10 cellular contexts compared by ENCODE assay signal in the genomic region with DNA sequence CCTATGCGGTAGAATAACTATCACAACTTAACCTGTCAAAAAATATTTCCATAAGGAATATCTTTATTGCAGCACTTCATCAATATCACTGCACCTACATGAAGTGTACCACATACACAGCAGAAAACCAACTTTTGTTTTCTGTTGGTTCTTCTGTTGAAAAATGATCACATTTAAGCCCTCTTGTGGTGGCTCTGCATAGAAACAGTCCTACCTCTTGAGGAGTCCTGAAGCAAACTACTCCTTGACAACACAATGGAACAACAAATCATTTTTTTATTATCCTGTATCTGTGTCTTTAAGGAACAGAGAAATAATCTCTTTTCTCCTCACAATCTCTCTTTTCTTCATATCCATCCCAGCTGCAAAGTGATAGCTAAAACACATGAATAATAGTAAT. TPM values are rescaled to one million over a fixed set of nuclear protein-coding genes. Genes with fewer than 3 reads are reported as not detected.
DNase-seq lines count a peak whose midpoint lies in the region; ATAC-seq, FAIRE-seq and TF ChIP-seq lines count a peak whose summit lies in the region.
"Had no signal": no experiment of that assay in that cellular context is flagged by ENCODE, and none has a peak within 500 bp of the region (broad histone marks: within the 10 kb centered on the region; RNA-seq: fewer than 3 reads in every experiment).

No MANE protein-coding gene starts in this region.

- no peaks in the 10 kb centered on the region for H3K9me1 ChIP-seq in keratinocyte (ENCODE audit: control insufficient read depth, extremely low read depth, insufficient read depth, low read length)

- POLR2A ChIA-PET in activated CD8-positive, alpha-beta T cell treated with anti-CD3 and anti-CD28 coated beads, Interleukin-2, amount 10 ng/mL, durations not matched to agents 7 days and 5 days (lab: Charles Lee) = no interaction called here

- no peaks in the 10 kb centered on the region for H4K20me1 ChIP-seq in keratinocyte (ENCODE audit: control insufficient read depth, extremely low read depth, insufficient read depth, low read length)

- H3K27ac Mint-ChIP-seq in activated CD8-positive, alpha-beta T cell treated with anti-CD3 and anti-CD28 coated beads, Interleukin-2, amount 10 ng/mL, durations not matched to agents 7 days and 5 days = no peak overlapping the region
- H3K27ac Mint-ChIP-seq: activated T-cell treated with anti-CD3 and anti-CD28 coated beads, Interleukin-2, amount 50 U/mL, for 72 hours; naive B cell had no signal

- H3K36me3 Mint-ChIP-seq in activated CD8-positive, alpha-beta T cell treated with anti-CD3 and anti-CD28 coated beads, Interleukin-2, amount 10 ng/mL, durations not matched to agents 7 days and 5 days (ENCODE audit: low read depth) = no peaks in the 10 kb centered on the region
- H3K36me3 Mint-ChIP-seq: naive B cell had no signal

- no peak overlapping the region for H3K4me2 ChIP-seq in keratinocyte (ENCODE audit: control insufficient read depth, extremely low read depth, insufficient read depth, low read depth, low read length)

- no peak overlapping the region for H3K9ac ChIP-seq in SK-N-MC (ENCODE audit: insufficient read length)
- no peak overlapping the region for H3K9ac ChIP-seq in keratinocyte (ENCODE audit: control insufficient read depth, extremely low read depth, insufficient read depth, low read length)

- H3K27ac ChIP-seq in SK-N-MC = no peak overlapping the region
- H3K27ac ChIP-seq in keratinocyte (ENCODE audit: control insufficient read depth, insufficient read depth, low read length) = no peak overlapping the region

- H3K9me3 ChIP-seq in SK-N-MC (ENCODE audit: low read depth, low read length) = no peaks in the 10 kb centered on the region
- H3K9me3 ChIP-seq in keratinocyte (ENCODE audit: control insufficient read depth, low read depth, low read length) = no peaks in the 10 kb centered on the region

- DNase-seq in D721Med (ENCODE audit: insufficient read length, low spot score) = no peak
- DNase-seq in HFF-Myc (ENCODE audit: extremely low read depth, low read depth) = peak; percentile 6
- peak; percentile 20 for DNase-seq in SK-N-MC (ENCODE audit: low read depth, low spot score)
- no peak for DNase-seq in keratinocyte (ENCODE audit: low read depth, low spot score)
- no peak for DNase-seq in activated CD4-positive, alpha-beta T cell treated with anti-CD3 and anti-CD28 coated beads for 1 hour
- no peak for DNase-seq in activated CD8-positive, alpha-beta T cell treated with anti-CD3 and anti-CD28 coated beads, Interleukin-2, amount 10 ng/mL, durations not matched to agents 7 days and 5 days
- DNase-seq in KG1 (lab: John Stamatoyannopoulos, UW) = no peak
- DNase-seq in DMS153 (lab: John Stamatoyannopoulos, UW) = no peak
- DNase-seq: activated T-cell treated with anti-CD3 and anti-CD28 coated beads, Interleukin-2, amount 50 U/mL, for 72 hours; naive B cell had no signal

- no peaks in the 10 kb centered on the region for H3K4me1 Mint-ChIP-seq in activated CD8-positive, alpha-beta T cell treated with anti-CD3 and anti-CD28 coated beads, Interleukin-2, amount 10 ng/mL, durations not matched to agents 7 days and 5 days (ENCODE audit: low read depth)
- H3K4me1 Mint-ChIP-seq: naive B cell had no signal

- H3K4me3 ChIP-seq in HFF-Myc (replicated peaks; ENCODE audit: low read depth, low read length) = no peak overlapping the region
- H3K4me3 ChIP-seq in SK-N-MC = no peak overlapping the region
- no peak overlapping the region for H3K4me3 ChIP-seq in keratinocyte (ENCODE audit: control insufficient read depth in 2 of 3, extremely low read depth in 1 of 3, insufficient read depth in 2 of 3, low read depth in 1 of 3, low read length in 3 of 3)

- H3K27me3 Mint-ChIP-seq in activated CD8-positive, alpha-beta T cell treated with anti-CD3 and anti-CD28 coated beads, Interleukin-2, amount 10 ng/mL, durations not matched to agents 7 days and 5 days (ENCODE audit: low read depth) = no peaks in the 10 kb centered on the region

- ATAC-seq in activated CD8-positive, alpha-beta T cell treated with anti-CD3 and anti-CD28 coated beads, Interleukin-2, amount 10 ng/mL, durations not matched to agents 7 days and 5 days = no peak
- ATAC-seq: activated T-cell treated with anti-CD3 and anti-CD28 coated beads, Interleukin-2, amount 50 U/mL, for 72 hours had no signal

- H3K4me1 ChIP-seq in keratinocyte (ENCODE audit: control insufficient read depth, extremely low read depth, insufficient read depth, low read length) = no peaks in the 10 kb centered on the region

- H3K36me3 ChIP-seq in SK-N-MC (ENCODE audit: insufficient read depth, low read length) (no peaks in the 10 kb centered on the region), keratinocyte (ENCODE audit: control insufficient read depth in 2 of 2, extremely low read depth in 1 of 2, insufficient read depth in 2 of 2, low read length in 2 of 2) (no peaks in the 10 kb centered on the region)

- dilution Hi-C loops in keratinocyte (cut with MboI; ENCODE audit: extremely low pct_ligation_motif_present, low sequenced_read_pairs) = no loop called here

- no peak overlapping the region for H3K4me3 Mint-ChIP-seq in activated CD8-positive, alpha-beta T cell treated with anti-CD3 and anti-CD28 coated beads, Interleukin-2, amount 10 ng/mL, durations not matched to agents 7 days and 5 days
- H3K4me3 Mint-ChIP-seq: activated T-cell treated with anti-CD3 and anti-CD28 coated beads, Interleukin-2, amount 50 U/mL, for 72 hours; naive B cell had no signal

- H3K27me3 ChIP-seq in keratinocyte (ENCODE audit: control insufficient read depth, extremely low read depth, insufficient read depth, low read length) = no peaks in the 10 kb centered on the region

- no peak overlapping the region for H2AFZ ChIP-seq in keratinocyte (ENCODE audit: control insufficient read depth, low read length)

- no peak for FAIRE-seq in D721Med (lab: Jason Lieb, UNC)
- no peak for FAIRE-seq in keratinocyte (lab: Jason Lieb, UNC)

- no peaks in the 10 kb centered on the region for H3K79me2 ChIP-seq in keratinocyte (ENCODE audit: control insufficient read depth, insufficient read depth, low read length)

- peak; percentile 19 for TF ChIP-seq CTCF in D721Med (IDR thresholded peaks at IDR 0.05; ENCODE audit: insufficient read depth, missing control alignments)
- TF ChIP-seq CTCF in HFF-Myc (IDR thresholded peaks at IDR 0.05; ENCODE audit: low read depth, low read length, missing control alignments) = peak; percentile 36
- TF ChIP-seq CTCF in keratinocyte (optimal IDR thresholded peaks at IDR 0.05 in 1 of 3, IDR thresholded peaks at IDR 0.05 in 1 of 3, conservative IDR thresholded peaks at IDR 0.05 in 1 of 3; ENCODE audit: extremely low read depth in 1 of 3, insufficient read depth in 2 of 3, low read length in 3 of 3) = peak in 2 of 3 experiments; percentile 46 to 58

- CTCF ChIA-PET in activated CD8-positive, alpha-beta T cell treated with anti-CD3 and anti-CD28 coated beads, Interleukin-2, amount 10 ng/mL, durations not matched to agents 7 days and 5 days (lab: Charles Lee) = no interaction called here

- no peaks in the 10 kb centered on the region for H3K9me3 Mint-ChIP-seq in activated CD8-positive, alpha-beta T cell treated with anti-CD3 and anti-CD28 coated beads, Interleukin-2, amount 10 ng/mL, durations not matched to agents 7 days and 5 days (ENCODE audit: insufficient read depth)
- H3K9me3 Mint-ChIP-seq: activated T-cell treated with anti-CD3 and anti-CD28 coated beads, Interleukin-2, amount 50 U/mL, for 72 hours had no signal

RNA-seq across cellular contexts. Expression of a gene that starts 39.8 kb away (rescaled TPM):
- polyA plus RNA-seq in keratinocyte = not detected in 3 replicates
- polyA plus RNA-seq in keratinocyte (2011; ENCODE audit: low read depth) = not detected
- not detected in 2 replicates for polyA plus RNA-seq in keratinocyte (2011; cell fraction: cytosol; rRNA removed)
- polyA plus RNA-seq in keratinocyte (2011; cell fraction: nucleus; rRNA removed) = not detected in 2 replicates
- polyA plus RNA-seq in keratinocyte (2012; ENCODE audit: low replicate concordance) = not detected in 2 replicates
- not detected in 3 replicates for polyA minus RNA-seq in keratinocyte
- not detected for polyA minus RNA-seq in keratinocyte (2011; cell fraction: cytosol; rRNA and poly(A)+ RNA removed)
- not detected in 2 replicates for polyA minus RNA-seq in keratinocyte (2011; cell fraction: nucleus; rRNA and poly(A)+ RNA removed)
- total RNA-seq in activated CD8-positive, alpha-beta T cell treated with anti-CD3 and anti-CD28 coated beads, Interleukin-2, amount 10 ng/mL, durations not matched to agents 7 days and 5 days = not detected
- total RNA-seq: activated T-cell treated with anti-CD3 and anti-CD28 coated beads, Interleukin-2, amount 50 U/mL, for 72 hours had no signal

Comparison
In these comparisons a context has a peak if more than half of its experiments do, and no peak if none do; other contexts are left out.
1. DNase-seq: peak in HFF-Myc (single experiment) and SK-N-MC (single experiment); none in D721Med (single experiment), keratinocyte (single experiment), activated CD4-positive, alpha-beta T cell treated with anti-CD3 and anti-CD28 coated beads for 1 hour (single experiment), activated CD8-positive, alpha-beta T cell treated with anti-CD3 and anti-CD28 coated beads, Interleukin-2, amount 10 ng/mL, durations not matched to agents 7 days and 5 days (single experiment), KG1 (single experiment) and DMS153 (single experiment).
2. Peak in every context shown above with its lines, with median percentiles within 50 percentile points of each other: CTCF ChIP-seq.